36 cellular contexts compared by ENCODE assay signal in the genomic region with DNA sequence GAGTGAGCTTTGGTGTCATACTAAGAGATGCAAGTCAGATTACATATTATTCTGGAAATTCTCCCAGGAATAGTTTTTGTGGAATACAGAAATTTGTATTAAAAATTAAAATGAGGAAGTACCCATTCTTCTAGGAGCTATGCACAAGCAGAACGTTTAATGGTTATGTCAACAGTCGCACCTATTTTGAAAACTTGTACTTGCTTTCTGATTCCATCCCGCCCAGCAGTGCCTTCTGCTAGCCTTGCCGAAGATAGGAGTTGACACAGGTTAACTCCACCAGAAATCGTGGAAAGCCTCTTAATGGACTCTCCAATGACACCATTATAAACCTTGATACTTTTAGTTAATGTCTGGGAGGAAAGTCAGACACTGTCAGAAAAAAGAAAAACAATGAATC. TPM values are rescaled to one million over a fixed set of nuclear protein-coding genes. Genes with fewer than 3 reads are reported as not detected.
"Had no signal": no experiment of that assay in that cellular context is flagged by ENCODE, and none has a peak within 500 bp of the region (broad histone marks: within the 10 kb centered on the region; RNA-seq: fewer than 3 reads in every experiment).

No MANE protein-coding gene starts in this region.

- H3K27ac ChIP-seq: body of pancreas, brain microvascular endothelial cell, breast epithelium, VCaP had no signal

- H3K9me3 ChIP-seq: adrenal gland, body of pancreas, breast epithelium had no signal

- ATAC-seq: activated CD8-positive, alpha-beta T cell treated with anti-CD3 and anti-CD28 coated beads for 36 hours; activated naive CD4-positive, alpha-beta T cell treated with anti-CD3 and anti-CD28 coated beads, Interleukin-2, amount 50 U/mL, for 72 hours; activated T-cell treated with anti-CD3 and anti-CD28 coated beads, Interleukin-2, amount 50 U/mL, for 4 hours; activated T-cell treated with anti-CD3 and anti-CD28 coated beads, Interleukin-2, amount 50 U/mL, for 72 hours; activated T-helper 17 cell treated with anti-CD3 and anti-CD28 coated beads, Interleukin-2, amount 50 U/mL, for 72 hours; body of pancreas had no signal

- H3K4me1 ChIP-seq: adrenal gland, body of pancreas, breast epithelium had no signal

- H3K27me3 ChIP-seq: body of pancreas, brain microvascular endothelial cell, breast epithelium had no signal

- DNase-seq: activated B cell treated with CpG ODN at 0.5 μM for 24 hours; activated CD4-positive, alpha-beta memory T cell treated with anti-CD3 and anti-CD28 coated beads for 36 hours; activated CD4-positive, alpha-beta T cell treated with anti-CD3 and anti-CD28 coated beads for 4 hours; activated CD4-positive, alpha-beta T cell treated with anti-CD3 and anti-CD28 coated beads, Interleukin-2, amount 10 ng/mL, durations not matched to agents 24 days and 14 days; activated CD4-positive, alpha-beta T cell treated with anti-CD3 and anti-CD28 coated beads, Interleukin-2, amount 50 U/mL, for 1 hour; activated CD4-positive, alpha-beta T cell treated with anti-CD3 and anti-CD28 coated beads, Interleukin-2, amount 50 U/mL, for 4 hours; activated CD4-positive, CD25-positive, alpha-beta regulatory T cell treated with anti-CD3 and anti-CD28 coated beads, Interleukin-2, amount 50 U/mL, for 72 hours; activated CD8-positive, alpha-beta memory T cell treated with anti-CD3 and anti-CD28 coated beads, Interleukin-2, amount 50 U/mL, for 4 hours; activated CD8-positive, alpha-beta T cell treated with anti-CD3 and anti-CD28 coated beads for 36 hours; activated effector memory CD4-positive, alpha-beta T cell treated with anti-CD3 and anti-CD28 coated beads, Interleukin-2, amount 50 U/mL, for 16 hours; activated gamma-delta T cell treated with Interleukin-2 at 50 U/mL for 16 hours; activated naive CD4-positive, alpha-beta T cell; activated naive CD4-positive, alpha-beta T cell treated with anti-CD3 and anti-CD28 coated beads for 36 hours; activated naive CD4-positive, alpha-beta T cell treated with anti-CD3 and anti-CD28 coated beads, Interleukin-2, amount 50 U/mL, for 16 hours; activated naive CD8-positive, alpha-beta T cell treated with anti-CD3 and anti-CD28 coated beads for 36 hours; activated T-cell treated with anti-CD3 and anti-CD28 coated beads for 4 hours; activated T-cell treated with anti-CD3 and anti-CD28 coated beads, Interleukin-2, amount 50 U/mL, for 1 hour; activated T-cell treated with anti-CD3 and anti-CD28 coated beads, Interleukin-2, amount 50 U/mL, for 4 hours; activated T-cell treated with anti-CD3 and anti-CD28 coated beads, Interleukin-2, amount 50 U/mL, for 72 hours; adrenal gland; amniotic stem cell; aorta; body of pancreas; brain microvascular endothelial cell; cerebellar nuclear complex; T-helper 1 cell; T-helper 2 cell; T-helper 9 cell had no signal

- H3K4me3 ChIP-seq: adrenal gland, body of pancreas, breast epithelium had no signal

- H3K36me3 ChIP-seq: adrenal gland, brain microvascular endothelial cell, breast epithelium had no signal

RNA-seq across cellular contexts. Expression of a gene that starts 6.7 kb away (rescaled TPM):
- total RNA-seq: activated B cell treated with CpG ODN at 0.5 μM for 24 hours; activated CD4-positive, alpha-beta memory T cell treated with anti-CD3 and anti-CD28 coated beads for 36 hours; activated CD4-positive, alpha-beta T cell treated with anti-CD3 and anti-CD28 coated beads, Interleukin-2, amount 10 ng/mL, durations not matched to agents 24 days and 14 days; activated CD8-positive, alpha-beta memory T cell treated with anti-CD3 and anti-CD28 coated beads for 36 hours; activated CD8-positive, alpha-beta T cell treated with anti-CD3 and anti-CD28 coated beads for 36 hours; activated naive CD4-positive, alpha-beta T cell treated with anti-CD3 and anti-CD28 coated beads for 36 hours; activated naive CD4-positive, alpha-beta T cell treated with anti-CD3 and anti-CD28 coated beads, Interleukin-2, amount 50 U/mL, for 72 hours; activated naive CD8-positive, alpha-beta T cell treated with anti-CD3 and anti-CD28 coated beads for 36 hours; activated T-cell treated with anti-CD3 and anti-CD28 coated beads, Interleukin-2, amount 50 U/mL, for 4 hours; activated T-cell treated with anti-CD3 and anti-CD28 coated beads, Interleukin-2, amount 50 U/mL, for 72 hours; activated T-helper 1 cell treated with anti-CD3 and anti-CD28 coated beads, Interleukin-12 subunit alpha, Interleukin-12 subunit beta, Interleukin-2, Interleukin-4 antibody, amounts not matched to agents 30 ng/mL and 10 ng/mL and 1 ng/mL, durations not matched to agents 14 hours and 24 hours and 36 hours; activated T-helper 17 cell treated with anti-CD3 and anti-CD28 coated beads, Interleukin-2, amount 50 U/mL, for 72 hours; adrenal gland; aorta; astrocyte; body of pancreas; breast epithelium; cardiac septum had no signal
